ENCODE assay signal across 9 cellular contexts in the genomic region with DNA sequence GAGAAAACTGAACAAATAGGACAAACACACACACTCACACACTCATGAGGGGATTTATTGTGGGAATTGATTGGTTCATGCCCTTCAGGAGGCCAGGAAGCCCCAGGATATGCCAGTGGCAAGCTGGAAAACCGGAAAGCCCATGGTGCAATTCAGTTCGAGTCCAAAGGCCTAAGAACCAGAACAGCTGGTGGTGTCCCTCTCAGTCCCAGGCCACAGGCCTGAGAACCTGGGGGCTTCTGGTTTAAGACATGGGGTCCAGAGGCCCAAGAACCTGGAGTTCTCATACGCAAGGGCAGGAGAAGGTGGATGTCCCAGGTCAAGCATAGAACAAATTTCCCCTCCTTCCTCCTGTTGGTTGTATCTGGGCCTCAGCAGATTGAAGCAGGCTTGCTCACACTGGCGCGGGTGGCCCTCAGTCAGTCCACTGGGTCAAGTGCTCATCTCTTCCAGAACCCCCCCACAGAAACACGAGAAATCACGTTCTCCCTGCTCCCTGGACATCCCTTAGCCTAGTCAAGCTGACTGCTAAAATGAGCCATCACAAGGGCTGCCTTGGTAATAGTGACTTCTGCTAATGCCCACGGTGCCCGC. TPM values are rescaled to one million over a fixed set of nuclear protein-coding genes. Genes with fewer than 3 reads are reported as not detected.
DNase-seq lines count a peak whose midpoint lies in the region; ATAC-seq and TF ChIP-seq lines count a peak whose summit lies in the region.
"Had no signal": no experiment of that assay in that cellular context is flagged by ENCODE, and none has a peak within 500 bp of the region (broad histone marks: within the 10 kb centered on the region; RNA-seq: fewer than 3 reads in every experiment).

No MANE protein-coding gene starts in this region.

- ATAC-seq in activated T-helper 17 cell treated with anti-CD3 and anti-CD28 coated beads, Interleukin-2, amount 50 U/mL, for 72 hours (replicated peaks), result no peak
- ATAC-seq in stimulated activated effector memory CD8-positive, alpha-beta T cell treated with anti-CD3 and anti-CD28 coated beads, Interleukin-12 subunit alpha, Interleukin-12 subunit beta, amount 100 ng/mL, for 72 hours, result no peak
- no peak for ATAC-seq in GM18873 (IDR thresholded peaks at IDR 0.05; ENCODE audit: low FRiP score, unreplicated experiment)

- H3K36me3 Mint-ChIP-seq in activated T-cell treated with anti-CD3 and anti-CD28 coated beads, Interleukin-2, amount 50 U/mL, for 24 hours (ENCODE audit: low read depth), result no peaks in the 10 kb centered on the region
- no peaks in the 10 kb centered on the region for H3K36me3 Mint-ChIP-seq in activated T-helper 17 cell treated with anti-CD3 and anti-CD28 coated beads, Interleukin-2, amount 50 U/mL, for 72 hours (ENCODE audit: low read depth)
- H3K36me3 Mint-ChIP-seq in glutamatergic neuron (ENCODE audit: unreplicated experiment), result peaks cover 7% of the 10 kb centered on the region
- H3K36me3 Mint-ChIP-seq in stimulated activated effector memory CD8-positive, alpha-beta T cell treated with anti-CD3 and anti-CD28 coated beads, Interleukin-12 subunit alpha, Interleukin-12 subunit beta, amount 100 ng/mL, for 72 hours, result peaks cover 10% of the 10 kb centered on the region
- no peaks in the 10 kb centered on the region for H3K36me3 Mint-ChIP-seq in activated CD4-positive, alpha-beta T cell treated with anti-CD3 and anti-CD28 coated beads, Interleukin-2, amount 10 ng/mL, durations not matched to agents 24 days and 14 days (ENCODE audit: low read depth)

- no peak overlapping the region for H3K27ac Mint-ChIP-seq in activated T-cell treated with anti-CD3 and anti-CD28 coated beads, Interleukin-2, amount 50 U/mL, for 24 hours
- H3K27ac Mint-ChIP-seq in activated T-helper 17 cell treated with anti-CD3 and anti-CD28 coated beads, Interleukin-2, amount 50 U/mL, for 72 hours, result no peak overlapping the region
- H3K27ac Mint-ChIP-seq in glutamatergic neuron (ENCODE audit: unreplicated experiment), result no peak overlapping the region
- H3K27ac Mint-ChIP-seq in stimulated activated effector memory CD8-positive, alpha-beta T cell treated with anti-CD3 and anti-CD28 coated beads, Interleukin-12 subunit alpha, Interleukin-12 subunit beta, amount 100 ng/mL, for 72 hours, result no peak overlapping the region
- no peak overlapping the region for H3K27ac Mint-ChIP-seq in activated CD4-positive, alpha-beta T cell treated with anti-CD3 and anti-CD28 coated beads, Interleukin-2, amount 10 ng/mL, durations not matched to agents 24 days and 14 days

- TF ChIP-seq CTCF in glutamatergic neuron (IDR thresholded peaks at IDR 0.05; ENCODE audit: partially characterized antibody, unreplicated experiment), result no peak

- peak overlapping the region; percentile 12 for H3K4me3 Mint-ChIP-seq in activated T-cell treated with anti-CD3 and anti-CD28 coated beads, Interleukin-2, amount 50 U/mL, for 24 hours
- peak overlapping the region; percentile 36 for H3K4me3 Mint-ChIP-seq in activated T-helper 17 cell treated with anti-CD3 and anti-CD28 coated beads, Interleukin-2, amount 50 U/mL, for 72 hours
- peak overlapping the region; percentile 23 for H3K4me3 Mint-ChIP-seq in glutamatergic neuron (ENCODE audit: unreplicated experiment)
- H3K4me3 Mint-ChIP-seq in stimulated activated effector memory CD8-positive, alpha-beta T cell treated with anti-CD3 and anti-CD28 coated beads, Interleukin-12 subunit alpha, Interleukin-12 subunit beta, amount 100 ng/mL, for 72 hours, result peak overlapping the region; percentile 5
- H3K4me3 Mint-ChIP-seq in activated CD4-positive, alpha-beta T cell treated with anti-CD3 and anti-CD28 coated beads, Interleukin-2, amount 10 ng/mL, durations not matched to agents 24 days and 14 days, result no peak overlapping the region

- H3K9me3 Mint-ChIP-seq in activated T-cell treated with anti-CD3 and anti-CD28 coated beads, Interleukin-2, amount 50 U/mL, for 24 hours, result no peaks in the 10 kb centered on the region
- no peaks in the 10 kb centered on the region for H3K9me3 Mint-ChIP-seq in activated T-helper 17 cell treated with anti-CD3 and anti-CD28 coated beads, Interleukin-2, amount 50 U/mL, for 72 hours
- H3K9me3 Mint-ChIP-seq in glutamatergic neuron (ENCODE audit: unreplicated experiment), result peaks cover 17% of the 10 kb centered on the region
- no peaks in the 10 kb centered on the region for H3K9me3 Mint-ChIP-seq in stimulated activated effector memory CD8-positive, alpha-beta T cell treated with anti-CD3 and anti-CD28 coated beads, Interleukin-12 subunit alpha, Interleukin-12 subunit beta, amount 100 ng/mL, for 72 hours
- H3K9me3 Mint-ChIP-seq in activated CD4-positive, alpha-beta T cell treated with anti-CD3 and anti-CD28 coated beads, Interleukin-2, amount 10 ng/mL, durations not matched to agents 24 days and 14 days, result no peaks in the 10 kb centered on the region

- H3K4me1 Mint-ChIP-seq in activated T-cell treated with anti-CD3 and anti-CD28 coated beads, Interleukin-2, amount 50 U/mL, for 24 hours (ENCODE audit: low read depth), result peaks cover 14% of the 10 kb centered on the region
- peaks cover 13% of the 10 kb centered on the region for H3K4me1 Mint-ChIP-seq in activated T-helper 17 cell treated with anti-CD3 and anti-CD28 coated beads, Interleukin-2, amount 50 U/mL, for 72 hours
- H3K4me1 Mint-ChIP-seq in glutamatergic neuron (ENCODE audit: low read depth, unreplicated experiment), result peaks cover 33% of the 10 kb centered on the region
- peaks cover 26% of the 10 kb centered on the region for H3K4me1 Mint-ChIP-seq in stimulated activated effector memory CD8-positive, alpha-beta T cell treated with anti-CD3 and anti-CD28 coated beads, Interleukin-12 subunit alpha, Interleukin-12 subunit beta, amount 100 ng/mL, for 72 hours
- peaks cover 6% of the 10 kb centered on the region for H3K4me1 Mint-ChIP-seq in activated CD4-positive, alpha-beta T cell treated with anti-CD3 and anti-CD28 coated beads, Interleukin-2, amount 10 ng/mL, durations not matched to agents 24 days and 14 days

- DNase-seq in activated T-cell treated with anti-CD3 and anti-CD28 coated beads, Interleukin-2, amount 50 U/mL, for 24 hours, result no peak
- DNase-seq in activated T-cell treated with anti-CD3 and anti-CD28 coated beads for 4 hours (no peak), glutamatergic neuron (no peak), T-helper 9 cell (no peak)
- no peak for DNase-seq in stimulated activated effector memory CD8-positive, alpha-beta T cell treated with anti-CD3 and anti-CD28 coated beads, Interleukin-12 subunit alpha, Interleukin-12 subunit beta, amount 100 ng/mL, for 72 hours (ENCODE audit: low spot score in 2 of 2)
- DNase-seq in activated CD4-positive, alpha-beta T cell treated with anti-CD3 and anti-CD28 coated beads, Interleukin-2, amount 10 ng/mL, durations not matched to agents 24 days and 14 days, result no peak
- DNase-seq: GF-D8 had no signal

- intact Hi-C loops in activated CD4-positive, alpha-beta T cell treated with anti-CD3 and anti-CD28 coated beads, Interleukin-2, amount 10 ng/mL, durations not matched to agents 24 days and 14 days (cut with micrococcal nuclease), result loop anchor here (5.0 to 10.0 kb wide), 2 partner anchors 104 to 187 kb away; no protein-coding TSS in a partner anchor

- H3K27me3 Mint-ChIP-seq in activated T-cell treated with anti-CD3 and anti-CD28 coated beads, Interleukin-2, amount 50 U/mL, for 24 hours, result peaks cover 29% of the 10 kb centered on the region
- H3K27me3 Mint-ChIP-seq in activated T-helper 17 cell treated with anti-CD3 and anti-CD28 coated beads, Interleukin-2, amount 50 U/mL, for 72 hours, result peaks cover 23% of the 10 kb centered on the region
- H3K27me3 Mint-ChIP-seq in glutamatergic neuron (ENCODE audit: unreplicated experiment), result peaks cover 22% of the 10 kb centered on the region
- H3K27me3 Mint-ChIP-seq in activated CD4-positive, alpha-beta T cell treated with anti-CD3 and anti-CD28 coated beads, Interleukin-2, amount 10 ng/mL, durations not matched to agents 24 days and 14 days, result peaks cover 40% of the 10 kb centered on the region

RNA-seq across cellular contexts. Expression of gene RPL32, which starts 50.1 kb away (rescaled TPM):
- total RNA-seq in activated T-helper 17 cell treated with anti-CD3 and anti-CD28 coated beads, Interleukin-2, amount 50 U/mL, for 72 hours, result 1,000 to 10,000 TPM; 2,210 to 2,773 TPM
- 966 TPM for total RNA-seq in glutamatergic neuron (ENCODE audit: unreplicated experiment)
- total RNA-seq in activated CD4-positive, alpha-beta T cell treated with anti-CD3 and anti-CD28 coated beads, Interleukin-2, amount 10 ng/mL, durations not matched to agents 24 days and 14 days, result 2,085 and 2,113 TPM in 2 replicates
